In genomic region chr12:8030189-8030588, GRCh38 we compare ENCODE assay signal across 21 cellular contexts. TPM values are rescaled to one million over a fixed set of nuclear protein-coding genes. Genes with fewer than 3 reads are reported as not detected.
"Had no signal": no experiment of that assay in that cellular context is flagged by ENCODE, and none has a peak within 500 bp of the region (broad histone marks: within the 10 kb centered on the region; RNA-seq: fewer than 3 reads in every experiment).

No MANE protein-coding gene starts in this region.

- DNase-seq: effector CD8-positive, alpha-beta T cell; endodermal cell; head of caudate nucleus; kidney; nephron progenitor cell; pancreas; right lobe of liver; small intestine; stimulated activated CD4-positive, alpha-beta T cell treated with anti-CD3 and anti-CD28 coated beads, Interleukin-15, amount 100 ng/mL, for 24 hours; stimulated activated CD4-positive, alpha-beta T cell treated with anti-CD3 and anti-CD28 coated beads, Interleukin-2, amount 100 ng/mL, for 48 hours; stimulated activated naive B cell treated with anti-CD40 and anti-IgM and Interleukin-4, amounts not matched to agents 10 μg/mL and 1 μg/mL and 100 μg/mL, for 72 hours; upper lobe of left lung had no signal

- H3K27me3 ChIP-seq: neutrophil, pancreas, right lobe of liver, tibial nerve, upper lobe of left lung had no signal

- H3K4me3 ChIP-seq: lung, pancreas, right lobe of liver, thoracic aorta, tibial nerve, upper lobe of left lung had no signal

- H3K27ac Mint-ChIP-seq: dendritic cell treated with granulocyte-macrophage colony-stimulating factor and Interleukin-4, amounts not matched to agents 40 ng/mL and 50 ng/mL, for 4 days; endodermal cell; memory B cell; nephron progenitor cell; stimulated activated naive B cell treated with anti-CD40 and anti-IgM and Interleukin-4, amounts not matched to agents 10 μg/mL and 1 μg/mL and 100 μg/mL, for 72 hours; stimulated activated naive CD8-positive, alpha-beta T cell treated with anti-CD3 and anti-CD28 coated beads, Interleukin-15, Interleukin-2, amounts not matched to agents 100 ng/mL and 50 ng/mL, for 24 hours had no signal

- H3K27ac ChIP-seq: neutrophil, pancreas, right lobe of liver, thoracic aorta, tibial nerve, upper lobe of left lung had no signal

- H3K9me3 ChIP-seq: neutrophil, pancreas, right lobe of liver, thoracic aorta, tibial nerve, upper lobe of left lung had no signal

- H3K36me3 ChIP-seq: neutrophil, pancreas, right lobe of liver, thoracic aorta, tibial nerve had no signal

- H3K36me3 Mint-ChIP-seq: memory B cell had no signal

- H3K27me3 Mint-ChIP-seq: dendritic cell treated with granulocyte-macrophage colony-stimulating factor and Interleukin-4, amounts not matched to agents 40 ng/mL and 50 ng/mL, for 4 days; memory B cell; stimulated activated naive B cell treated with anti-CD40 and anti-IgM and Interleukin-4, amounts not matched to agents 10 μg/mL and 1 μg/mL and 100 μg/mL, for 72 hours; stimulated activated naive CD8-positive, alpha-beta T cell treated with anti-CD3 and anti-CD28 coated beads, Interleukin-15, Interleukin-2, amounts not matched to agents 100 ng/mL and 50 ng/mL, for 24 hours had no signal

- H3K4me3 Mint-ChIP-seq: dendritic cell treated with granulocyte-macrophage colony-stimulating factor and Interleukin-4, amounts not matched to agents 40 ng/mL and 50 ng/mL, for 4 days; endodermal cell; memory B cell; nephron progenitor cell; stimulated activated naive B cell treated with anti-CD40 and anti-IgM and Interleukin-4, amounts not matched to agents 10 μg/mL and 1 μg/mL and 100 μg/mL, for 72 hours; stimulated activated naive CD8-positive, alpha-beta T cell treated with anti-CD3 and anti-CD28 coated beads, Interleukin-15, Interleukin-2, amounts not matched to agents 100 ng/mL and 50 ng/mL, for 24 hours had no signal

- ATAC-seq: left lobe of liver; pancreas; right lobe of liver; stimulated activated naive B cell treated with anti-CD40 and anti-IgM and Interleukin-4, amounts not matched to agents 10 μg/mL and 1 μg/mL and 100 μg/mL, for 72 hours had no signal

- H3K9me3 Mint-ChIP-seq: dendritic cell treated with granulocyte-macrophage colony-stimulating factor and Interleukin-4, amounts not matched to agents 40 ng/mL and 50 ng/mL, for 4 days; endodermal cell; memory B cell; nephron progenitor cell; stimulated activated naive B cell treated with anti-CD40 and anti-IgM and Interleukin-4, amounts not matched to agents 10 μg/mL and 1 μg/mL and 100 μg/mL, for 72 hours; stimulated activated naive CD8-positive, alpha-beta T cell treated with anti-CD3 and anti-CD28 coated beads, Interleukin-15, Interleukin-2, amounts not matched to agents 100 ng/mL and 50 ng/mL, for 24 hours had no signal

RNA-seq across cellular contexts. Expression of gene C3AR1, which starts 36.0 kb away (rescaled TPM):
- total RNA-seq: endodermal cell, epithelial cell of proximal tubule had no signal
